8 cellular contexts compared by ENCODE assay signal in the genomic region with DNA sequence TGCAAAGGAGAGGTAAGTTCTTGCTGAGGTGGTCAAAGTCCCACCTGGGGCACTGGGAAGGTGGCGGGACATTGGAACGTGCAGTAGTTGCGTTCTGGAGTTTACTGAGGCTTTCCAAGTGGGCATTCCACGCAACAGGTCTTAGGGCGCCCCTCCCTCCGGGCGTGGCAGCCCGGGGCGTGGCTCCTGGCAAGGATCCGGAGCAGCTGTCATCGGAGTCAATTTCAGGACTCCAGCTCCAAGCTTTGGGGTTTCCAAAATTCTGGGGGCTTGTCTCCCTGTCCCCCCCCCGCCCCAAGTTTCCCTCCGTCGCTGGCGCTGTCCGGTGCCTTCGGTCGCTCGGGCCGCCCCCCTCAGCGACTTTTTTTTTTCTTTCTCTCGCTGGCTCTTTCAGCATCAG. TPM values are rescaled to one million over a fixed set of nuclear protein-coding genes. Genes with fewer than 3 reads are reported as not detected.
DNase-seq lines count a peak whose midpoint lies in the region; ATAC-seq and TF ChIP-seq lines count a peak whose summit lies in the region.

No MANE protein-coding gene starts in this region.

- peaks cover 22% of the 10 kb centered on the region for H3K4me1 Mint-ChIP-seq in activated naive CD8-positive, alpha-beta T cell treated with anti-CD3 and anti-CD28 coated beads, Interleukin-2, amount 10 ng/mL, durations not matched to agents 7 days and 5 days

- intact Hi-C loops in left lung (cut with DNase I): no loop called here
- intact Hi-C loops in tibial artery (cut with DNase I; ENCODE audit: low total_unique reads): loop anchor here (5.0 kb wide), 1 partner anchor 43 kb away; a partner anchor contains a TSS
- intact Hi-C loops in head of caudate nucleus (cut with DNase I): loop anchor here (1.0 kb wide), 1 partner anchor 43 kb away; no protein-coding TSS in a partner anchor

- peak overlapping the region; percentile 89 for H3K4me3 Mint-ChIP-seq in activated naive CD8-positive, alpha-beta T cell treated with anti-CD3 and anti-CD28 coated beads, Interleukin-2, amount 10 ng/mL, durations not matched to agents 7 days and 5 days

- H3K27ac ChIP-seq in left lung (peak overlapping the region; percentile 86 to 87), tibial artery (no peak overlapping the region)

- H3K9me3 ChIP-seq in left lung (no peaks in the 10 kb centered on the region), tibial artery (no peaks in the 10 kb centered on the region)

- H3K9me3 Mint-ChIP-seq in activated naive CD8-positive, alpha-beta T cell treated with anti-CD3 and anti-CD28 coated beads, Interleukin-2, amount 10 ng/mL, durations not matched to agents 7 days and 5 days: no peaks in the 10 kb centered on the region

- H3K36me3 Mint-ChIP-seq in activated naive CD8-positive, alpha-beta T cell treated with anti-CD3 and anti-CD28 coated beads, Interleukin-2, amount 10 ng/mL, durations not matched to agents 7 days and 5 days: peaks cover 7% of the 10 kb centered on the region

- H3K27me3 ChIP-seq in GM06990 (replicated peaks; ENCODE audit: control insufficient read depth, insufficient read depth, low read length) (no peaks in the 10 kb centered on the region; the same call in 1 of the 2 replicates), left lung (peaks cover 4 to 31% of the 10 kb centered on the region in 2 donors), tibial artery (peaks cover 0 to 18% of the 10 kb centered on the region in 2 donors)

- DNase-seq in GM06990 (ENCODE audit: extremely low read depth, insufficient read length): no peak
- DNase-seq in activated naive CD8-positive, alpha-beta T cell treated with anti-CD3 and anti-CD28 coated beads, Interleukin-2, amount 10 ng/mL, durations not matched to agents 7 days and 5 days: peak; percentile 44
- DNase-seq in left lung: peak; percentile 63 to 80
- DNase-seq in tibial artery: no peak
- DNase-seq in head of caudate nucleus: no peak

- H3K27ac Mint-ChIP-seq in activated naive CD8-positive, alpha-beta T cell treated with anti-CD3 and anti-CD28 coated beads, Interleukin-2, amount 10 ng/mL, durations not matched to agents 7 days and 5 days: no peak overlapping the region

- H3K27me3 Mint-ChIP-seq in activated naive CD8-positive, alpha-beta T cell treated with anti-CD3 and anti-CD28 coated beads, Interleukin-2, amount 10 ng/mL, durations not matched to agents 7 days and 5 days: peaks cover 28% of the 10 kb centered on the region

- POLR2A ChIA-PET in activated naive CD8-positive, alpha-beta T cell treated with anti-CD3 and anti-CD28 coated beads, Interleukin-2, amount 10 ng/mL, durations not matched to agents 7 days and 5 days (lab: Charles Lee): interaction anchor here (0.6 to 2.9 kb wide), 13 partner anchors 14 to 308 kb away, joined by 3 to 47 read pairs (median 5); a partner anchor contains a TSS

- TF ChIP-seq CTCF in GM06990 (IDR thresholded peaks at IDR 0.05; ENCODE audit: insufficient read depth, low read length, poor library complexity, severe bottlenecking) (no peak), left lung (IDR thresholded peaks at IDR 0.05) (no peak), tibial artery (IDR thresholded peaks at IDR 0.05) (no peak)

- ATAC-seq in HG03354 (IDR thresholded peaks at IDR 0.05; ENCODE audit: poor library complexity, severe bottlenecking, unreplicated experiment): peak; percentile 13
- no peak for ATAC-seq in activated naive CD8-positive, alpha-beta T cell treated with anti-CD3 and anti-CD28 coated beads, Interleukin-2, amount 10 ng/mL, durations not matched to agents 7 days and 5 days (ENCODE audit: low read depth)
- peak; percentile 62 for ATAC-seq in left lung
- ATAC-seq in GM19397 (IDR thresholded peaks at IDR 0.05; ENCODE audit: unreplicated experiment): no peak
- no peak for ATAC-seq in HG02571 (IDR thresholded peaks at IDR 0.05; ENCODE audit: unreplicated experiment)

- H3K36me3 ChIP-seq in GM06990 (ENCODE audit: control insufficient read depth, insufficient read depth, low read length) (no peaks in the 10 kb centered on the region; the same call in 1 of the 2 replicates), left lung (peaks cover 0 to 4% of the 10 kb centered on the region in 2 donors), tibial artery (no peaks in the 10 kb centered on the region)

- H3K4me1 ChIP-seq in left lung (peaks cover 6 to 32% of the 10 kb centered on the region in 2 donors), tibial artery (peaks cover 0 to 28% (median 20%) of the 10 kb centered on the region in 4 donors)

- H3K4me3 ChIP-seq in GM06990 (replicated peaks; ENCODE audit: low read depth, low read length) (peak overlapping the region; percentile 79), left lung (peak overlapping the region; percentile 52 to 70), tibial artery (peak overlapping the region; percentile 63 to 67)

RNA-seq across cellular contexts. Expression of a gene that starts 43.1 kb away (rescaled TPM):
- 10 to 100 TPM; 84.2 to 84.5 TPM for total RNA-seq in activated naive CD8-positive, alpha-beta T cell treated with anti-CD3 and anti-CD28 coated beads, Interleukin-2, amount 10 ng/mL, durations not matched to agents 7 days and 5 days
- 10 to 100 TPM; 48.4 to 66.7 TPM for total RNA-seq in left lung

Comparison
In these comparisons a context has a peak if more than half of its experiments do, and no peak if none do; other contexts are left out.
1. DNase-seq: peak in activated naive CD8-positive, alpha-beta T cell treated with anti-CD3 and anti-CD28 coated beads, Interleukin-2, amount 10 ng/mL, durations not matched to agents 7 days and 5 days (single experiment) and left lung (2 of 2); none in GM06990 (single experiment), tibial artery (0 of 2) and head of caudate nucleus (0 of 42).
2. ATAC-seq: peak in HG03354 (single experiment) and left lung (single experiment); none in activated naive CD8-positive, alpha-beta T cell treated with anti-CD3 and anti-CD28 coated beads, Interleukin-2, amount 10 ng/mL, durations not matched to agents 7 days and 5 days (single experiment), GM19397 (single experiment) and HG02571 (single experiment).
3. H3K27ac ChIP-seq: peak in left lung (2 of 2); none in tibial artery (0 of 2).
4. intact Hi-C loops: an anchor here in tibial artery (5.0 kb wide) and head of caudate nucleus (1.0 kb wide); none called in left lung.
5. Peak in every context shown above with its lines, with median percentiles within 50 percentile points of each other: H3K4me3 ChIP-seq.